19 cellular contexts compared by ENCODE assay signal in genomic region chr4:74112399-74113090, GRCh38. TPM values are rescaled to one million over a fixed set of nuclear protein-coding genes. Genes with fewer than 3 reads are reported as not detected.
DNase-seq lines count a peak whose midpoint lies in the region; ATAC-seq, FAIRE-seq and TF ChIP-seq lines count a peak whose summit lies in the region.
"Had no signal": no experiment of that assay in that cellular context is flagged by ENCODE, and none has a peak within 500 bp of the region (broad histone marks: within the 10 kb centered on the region; RNA-seq: fewer than 3 reads in every experiment).

No MANE protein-coding gene starts in this region.

- TF ChIP-seq CTCF in left ventricle myocardium inferior (IDR thresholded peaks at IDR 0.05; ENCODE audit: borderline replicate concordance), result no peak
- TF ChIP-seq CTCF in colonic mucosa (IDR thresholded peaks at IDR 0.05), result no peak
- TF ChIP-seq CTCF in upper lobe of left lung (IDR thresholded peaks at IDR 0.05), result no peak
- no peak for TF ChIP-seq CTCF in endodermal cell (conservative IDR thresholded peaks at IDR 0.05)

- no peak overlapping the region for H3K4me3 Mint-ChIP-seq in endodermal cell
- H3K4me3 Mint-ChIP-seq: activated naive CD8-positive, alpha-beta T cell; natural killer cell treated with Interleukin-12 subunit alpha and Interleukin-12 subunit beta and Interleukin-15 and Interleukin-18, amount 100 ng/mL, for 72 hours; T-helper 1 cell treated with Interleukin-12 subunit alpha and Interleukin-12 subunit beta and Interleukin-4 antibody, amounts not matched to agents 30 μg/mL and 1 μg/mL, for 36 hours had no signal

- DNase-seq in left ventricle myocardium inferior, result no peak
- no peak for DNase-seq in left cardiac atrium
- no peak for DNase-seq in colonic mucosa
- DNase-seq in left colon, result no peak
- DNase-seq in upper lobe of left lung, result peak in 1 of 2 donors; percentile 34
- no peak for DNase-seq in SIG-M5 treated with dmso at 0.1 percent for 504 hours (lab: John Stamatoyannopoulos, UW; ENCODE audit: unreplicated experiment)
- no peak for DNase-seq in endodermal cell
- DNase-seq in urothelium cell line (ENCODE audit: low spot score), result no peak
- DNase-seq: activated CD4-positive, alpha-beta T cell treated with anti-CD3 and anti-CD28 coated beads for 1 hour; COR-L47; NCI-H1930; NCI-H526; stimulated activated naive CD8-positive, alpha-beta T cell treated with anti-CD3 and anti-CD28 coated beads, Interleukin-15, Interleukin-2, amounts not matched to agents 100 U/mL and 50 U/mL, for 24 hours had no signal

- no peaks in the 10 kb centered on the region for H3K36me3 ChIP-seq in left ventricle myocardium inferior
- H3K36me3 ChIP-seq in colonic mucosa, result no peaks in the 10 kb centered on the region
- H3K36me3 ChIP-seq in upper lobe of left lung, result no peaks in the 10 kb centered on the region
- H3K36me3 ChIP-seq in endodermal cell (ENCODE audit: control insufficient read depth, insufficient read depth, low read length), result no peaks in the 10 kb centered on the region

- intact Hi-C loops in left ventricle myocardium inferior (cut with micrococcal nuclease) (no loop called here), left cardiac atrium (cut with DNase I) (no loop called here), colonic mucosa (cut with DNase I) (no loop called here), left colon (cut with DNase I, micrococcal nuclease) (no loop called here)

- H3K4me3 ChIP-seq in left ventricle myocardium inferior (no peak overlapping the region), colonic mucosa (no peak overlapping the region), upper lobe of left lung (no peak overlapping the region), endodermal cell (ENCODE audit: low read length) (no peak overlapping the region)

- peak overlapping the region; percentile 90 for H3K27ac ChIP-seq in left ventricle myocardium inferior (replicated peaks)
- peak overlapping the region; percentile 18 for H3K27ac ChIP-seq in colonic mucosa
- peak overlapping the region; percentile 63 to 83 (median 71) for H3K27ac ChIP-seq in upper lobe of left lung
- no peak overlapping the region for H3K27ac ChIP-seq in endodermal cell (ENCODE audit: low read depth, low read length)
- H3K27ac ChIP-seq: HL-60 had no signal

- H3K9me3 Mint-ChIP-seq in endodermal cell, result no peaks in the 10 kb centered on the region
- H3K9me3 Mint-ChIP-seq: natural killer cell treated with Interleukin-12 subunit alpha and Interleukin-12 subunit beta and Interleukin-15 and Interleukin-18, amount 100 ng/mL, for 72 hours; T-helper 1 cell treated with Interleukin-12 subunit alpha and Interleukin-12 subunit beta and Interleukin-4 antibody, amounts not matched to agents 30 μg/mL and 1 μg/mL, for 36 hours had no signal

- WGBS in upper lobe of left lung, 2 donors, result 90 to 96% methylated on average over 1 to 3 of the region's 3 CpGs
- WGBS in endodermal cell (ENCODE audit: insufficient coverage in 1 of 2, insufficient read length in 1 of 2), 2 experiments, result 89 to 93% methylated on average over 2 to 3 of the region's 3 CpGs

- no peak overlapping the region for H3K9ac ChIP-seq in colonic mucosa (ENCODE audit: low read depth in 2 of 2, low read length in 2 of 2)
- no peak overlapping the region for H3K9ac ChIP-seq in endodermal cell (ENCODE audit: extremely low read depth, low read length, poor library complexity, severe bottlenecking)

- H3K4me1 ChIP-seq in left ventricle myocardium inferior, result peaks cover 66% of the 10 kb centered on the region
- peaks cover 5% of the 10 kb centered on the region for H3K4me1 ChIP-seq in colonic mucosa
- H3K4me1 ChIP-seq in upper lobe of left lung, result peaks cover 22 to 47% (median 34%) of the 10 kb centered on the region in 4 donors
- no peaks in the 10 kb centered on the region for H3K4me1 ChIP-seq in endodermal cell (ENCODE audit: control insufficient read depth, insufficient read depth, low read length)

- no peaks in the 10 kb centered on the region for H3K9me3 ChIP-seq in left ventricle myocardium inferior (replicated peaks)
- H3K9me3 ChIP-seq in colonic mucosa, result no peaks in the 10 kb centered on the region
- H3K9me3 ChIP-seq in upper lobe of left lung, result no peaks in the 10 kb centered on the region
- H3K9me3 ChIP-seq in endodermal cell (ENCODE audit: control insufficient read depth, low read length), result no peaks in the 10 kb centered on the region

- TF ChIP-seq EP300 in upper lobe of left lung (IDR thresholded peaks at IDR 0.05), result no peak

- no peaks in the 10 kb centered on the region for H3K27me3 Mint-ChIP-seq in endodermal cell (ENCODE audit: insufficient read depth)

- TF ChIP-seq POLR2A in upper lobe of left lung (IDR thresholded peaks at IDR 0.05), result no peak

- no peak for FAIRE-seq in urothelium cell line (lab: Jason Lieb, UNC)
- FAIRE-seq: A204.1 had no signal

- no peaks in the 10 kb centered on the region for H3K36me3 Mint-ChIP-seq in endodermal cell (ENCODE audit: low read depth)
- H3K36me3 Mint-ChIP-seq: activated naive CD8-positive, alpha-beta T cell; natural killer cell treated with Interleukin-12 subunit alpha and Interleukin-12 subunit beta and Interleukin-15 and Interleukin-18, amount 100 ng/mL, for 72 hours had no signal

- H3K27me3 ChIP-seq in left ventricle myocardium inferior (ENCODE audit: low read depth) (no peaks in the 10 kb centered on the region), colonic mucosa (no peaks in the 10 kb centered on the region), upper lobe of left lung (no peaks in the 10 kb centered on the region), endodermal cell (ENCODE audit: control insufficient read depth, insufficient read depth, low read length, poor library complexity, severe bottlenecking) (no peaks in the 10 kb centered on the region)

- peaks cover 6% of the 10 kb centered on the region for H3K4me1 Mint-ChIP-seq in endodermal cell

- H3K27ac Mint-ChIP-seq in endodermal cell, result no peak overlapping the region
- H3K27ac Mint-ChIP-seq: activated naive CD8-positive, alpha-beta T cell; natural killer cell treated with Interleukin-12 subunit alpha and Interleukin-12 subunit beta and Interleukin-15 and Interleukin-18, amount 100 ng/mL, for 72 hours; T-helper 1 cell treated with Interleukin-12 subunit alpha and Interleukin-12 subunit beta and Interleukin-4 antibody, amounts not matched to agents 30 μg/mL and 1 μg/mL, for 36 hours had no signal

- ATAC-seq in left cardiac atrium (no peak), left colon (peak; percentile 10), upper lobe of left lung (ENCODE audit: low FRiP score in 2 of 2) (no peak)
- ATAC-seq: sciatic nerve; stimulated activated naive CD8-positive, alpha-beta T cell treated with anti-CD3 and anti-CD28 coated beads, Interleukin-15, Interleukin-2, amounts not matched to agents 100 U/mL and 50 U/mL, for 24 hours had no signal

RNA-seq across cellular contexts. Expression of gene CXCL2, which starts 13.6 kb away (rescaled TPM):
- total RNA-seq in left ventricle myocardium inferior (11.3 TPM), left cardiac atrium (10 to 100 TPM; 26.6 to 33.0 TPM), colonic mucosa (1 to 10 TPM; 7.5 TPM), left colon (10 to 100 TPM in 1 of 2 donors, 1 to 10 TPM in 1; 5.1 to 32.8 TPM), upper lobe of left lung (100 to 1,000 TPM in 3 of 6 donors, 10 to 100 TPM in 3; 41.1 to 108 (median 79.4) TPM), endodermal cell (1 to 10 TPM in 1 of 2 donors, under 1 TPM in 1; 0.44 to 1.5 TPM)
- 0.78 TPM for polyA plus RNA-seq in endodermal cell (2013, experiment 1 of 2)
- polyA plus RNA-seq in endodermal cell (2013, experiment 2 of 2), result 0.58 TPM

RNA-seq across cellular contexts. Expression of gene MTHFD2L, which starts 45.4 kb away (rescaled TPM):
- total RNA-seq in left ventricle myocardium inferior (13.8 TPM), left cardiac atrium (10 to 100 TPM in 1 of 2 donors, 1 to 10 TPM in 1; 9.2 to 11.7 TPM), colonic mucosa (10 to 100 TPM in 1 of 2 donors, 1 to 10 TPM in 1; 9.5 to 12.6 TPM), left colon (1 to 10 TPM; 8.2 to 8.7 TPM), upper lobe of left lung (10 to 100 TPM in 5 of 6 donors, 1 to 10 TPM in 1; 4.9 to 23.6 (median 12.8) TPM), endodermal cell (10 to 100 TPM; 10.4 to 11.5 TPM)
- polyA plus RNA-seq in endodermal cell (2013, experiment 1 of 2), result 11.6 TPM
- 13.1 TPM for polyA plus RNA-seq in endodermal cell (2013, experiment 2 of 2)
